In genomic region chr12:242496-242895, GRCh38 we compare ENCODE assay signal across 27 cellular contexts. TPM values are rescaled to one million over a fixed set of nuclear protein-coding genes. Genes with fewer than 3 reads are reported as not detected.
"Had no signal": no experiment of that assay in that cellular context is flagged by ENCODE, and none has a peak within 500 bp of the region (broad histone marks: within the 10 kb centered on the region; RNA-seq: fewer than 3 reads in every experiment).

No MANE protein-coding gene starts in this region.

- H3K4me3 ChIP-seq: adrenal gland, body of pancreas, SJSA1 had no signal

- H3K9me3 ChIP-seq: adrenal gland, body of pancreas had no signal

- ATAC-seq: body of pancreas, PC-3, SK-N-SH treated with all-trans-retinoic acid at 6 μM for 48 hours had no signal

- H3K27ac ChIP-seq: adrenal gland, body of pancreas, SJSA1 had no signal

- H3K27me3 ChIP-seq: adrenal gland, body of pancreas, SJSA1 had no signal

- H3K4me1 ChIP-seq: adrenal gland, body of pancreas, SJSA1 had no signal

- H3K36me3 ChIP-seq: adrenal gland, SJSA1 had no signal

- DNase-seq: activated B cell treated with CpG ODN at 0.5 μM for 24 hours; activated CD4-positive, alpha-beta T cell treated with anti-CD3 and anti-CD28 coated beads for 1 hour; activated CD4-positive, alpha-beta T cell treated with anti-CD3 and anti-CD28 coated beads, Interleukin-2, amount 10 ng/mL, durations not matched to agents 24 days and 14 days; activated CD4-positive, alpha-beta T cell treated with anti-CD3 and anti-CD28 coated beads, Interleukin-2, amount 50 U/mL, for 48 hours; activated naive CD4-positive, alpha-beta T cell treated with anti-CD3 and anti-CD28 coated beads, Interleukin-2, amount 50 U/mL, for 16 hours; activated naive CD8-positive, alpha-beta T cell treated with anti-CD3 and anti-CD28 coated beads, Interleukin-2, amount 10 ng/mL, durations not matched to agents 7 days and 5 days; activated T-cell treated with anti-CD3 and anti-CD28 coated beads, Interleukin-2, amount 50 U/mL, for 1 hour; aorta; body of pancreas; KG1; NCI-H1048; NCI-H146; NCI-H187 treated with DMSO at 0.1 percent for 48 hours; NCI-H2081 treated with DMSO at 0.1 percent for 48 hours; NCI-H446; NCI-H524; PC-3; SHP77; SW 1271 had no signal

RNA-seq across cellular contexts. Expression of gene SLC6A13, which starts 20.1 kb away (rescaled TPM):
- total RNA-seq: activated CD4-positive, alpha-beta T cell treated with anti-CD3 and anti-CD28 coated beads, Interleukin-2, amount 10 ng/mL, durations not matched to agents 24 days and 14 days; body of pancreas; M059J; PC-3; SJSA1 had no signal
- polyA plus RNA-seq: aorta, IgD-negative memory B cell had no signal

RNA-seq across cellular contexts. Expression of gene SLC6A12, which starts 28.5 kb away (rescaled TPM):
- total RNA-seq: activated B cell treated with CpG ODN at 0.5 μM for 24 hours; activated CD4-positive, alpha-beta T cell treated with anti-CD3 and anti-CD28 coated beads, Interleukin-2, amount 10 ng/mL, durations not matched to agents 24 days and 14 days; activated naive CD8-positive, alpha-beta T cell treated with anti-CD3 and anti-CD28 coated beads, Interleukin-2, amount 10 ng/mL, durations not matched to agents 7 days and 5 days; bronchial epithelial cell; LHCN-M2; M059J; PC-3; SJSA1; T-helper 1 cell treated with Interleukin-12 subunit alpha and Interleukin-12 subunit beta and Interleukin-4 antibody, amounts not matched to agents 30 ng/mL and 1 ng/mL, for 36 hours had no signal
- polyA plus RNA-seq: IgD-negative memory B cell had no signal
